Comparison of ENCODE assay signal across 23 cellular contexts in genomic region chr3:128306481-128306880, GRCh38.
"Had no signal": no experiment of that assay in that cellular context is flagged by ENCODE, and none has a peak within 500 bp of the region (broad histone marks: within the 10 kb centered on the region; RNA-seq: fewer than 3 reads in every experiment).

No MANE protein-coding gene starts in this region.

- H2AFZ ChIP-seq: hepatocyte had no signal

- DNase-seq: cortex of kidney; effector CD8-positive, alpha-beta T cell; effector memory CD8-positive, alpha-beta T cell; esophagus squamous epithelium; foreskin fibroblast; foreskin melanocyte; gastrocnemius medialis; glutamatergic neuron; heart right ventricle; hypothalamus; immature natural killer cell; left cardiac atrium; left lung; left ventricle myocardium superior; lower lobe of right lung; naive B cell had no signal

- H3K79me2 ChIP-seq: hepatocyte had no signal

- ATAC-seq: effector memory CD8-positive, alpha-beta T cell; esophagus mucosa; gastrocnemius medialis; left cardiac atrium; left lung; lower lobe of right lung had no signal

- H3K4me3 ChIP-seq: colonic mucosa, esophagus squamous epithelium, gastrocnemius medialis, heart right ventricle, hepatocyte, left lung, lower lobe of right lung, mucosa of descending colon had no signal

- H3K36me3 ChIP-seq: colonic mucosa, gastrocnemius medialis, heart right ventricle, left lung, lower lobe of right lung had no signal

- H3K4me1 ChIP-seq: colonic mucosa, esophagus squamous epithelium, left lung, lower lobe of right lung had no signal

- H3K27me3 ChIP-seq: colonic mucosa, esophagus squamous epithelium, gastrocnemius medialis, heart right ventricle, hepatocyte, left lung had no signal

- H3K9me3 ChIP-seq: colonic mucosa, esophagus squamous epithelium, gastrocnemius medialis, heart right ventricle, left lung, lower lobe of right lung, mucosa of descending colon had no signal

- H3K27ac ChIP-seq: colonic mucosa, epithelial cell of prostate, esophagus squamous epithelium, gastrocnemius medialis, heart right ventricle, hepatocyte, left lung, lower lobe of right lung had no signal

- FAIRE-seq: islet of Langerhans, keratinocyte had no signal

- H3K4me2 ChIP-seq: hepatocyte had no signal
